11 cellular contexts compared by ENCODE assay signal in the genomic region with DNA sequence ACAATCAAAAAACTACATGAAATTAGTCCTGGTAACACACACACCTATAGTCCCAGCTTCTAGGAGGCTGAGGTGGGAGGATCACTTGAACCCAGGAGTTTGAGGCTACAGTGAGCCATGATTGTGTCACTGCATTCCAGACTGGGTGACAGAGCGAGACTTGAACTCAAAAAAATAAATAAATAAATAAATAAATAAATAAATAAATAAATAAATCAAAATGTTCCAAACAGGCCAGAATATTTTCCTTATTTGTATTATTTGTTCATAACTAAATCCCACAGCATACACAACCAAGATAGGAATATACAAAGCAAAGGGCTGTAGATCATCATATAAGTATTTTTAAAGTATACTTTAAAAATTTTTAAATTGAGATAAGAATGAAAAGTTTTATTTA.
"Had no signal": no experiment of that assay in that cellular context is flagged by ENCODE, and none has a peak within 500 bp of the region (broad histone marks: within the 10 kb centered on the region; RNA-seq: fewer than 3 reads in every experiment).

No MANE protein-coding gene starts in this region.

- FAIRE-seq: H1, H54 had no signal

- H3K4me3 ChIP-seq: GM23248, GM23338, HAP-1 had no signal

- H3K4me1 Mint-ChIP-seq: GM23338, H9 had no signal

- H3K9me3 ChIP-seq: HAP-1 had no signal

- ATAC-seq: GM23338, HCT116 had no signal

- H3K9me3 Mint-ChIP-seq: GM23338, H9 had no signal

- DNase-seq: GM23248, GOT3, H7, H9, HCEC 1CT, HFFc6 had no signal

- H3K27ac Mint-ChIP-seq: GM23338, H9, HFFc6 had no signal

- H3K27ac ChIP-seq: GM23248 had no signal

- H3K36me3 ChIP-seq: HAP-1 had no signal

- H3K4me3 Mint-ChIP-seq: GM23338, H9, HFFc6 had no signal

- H3K4me2 ChIP-seq: GM23338 had no signal
